ENCODE assay signal across 1 cellular context in the genomic region with DNA sequence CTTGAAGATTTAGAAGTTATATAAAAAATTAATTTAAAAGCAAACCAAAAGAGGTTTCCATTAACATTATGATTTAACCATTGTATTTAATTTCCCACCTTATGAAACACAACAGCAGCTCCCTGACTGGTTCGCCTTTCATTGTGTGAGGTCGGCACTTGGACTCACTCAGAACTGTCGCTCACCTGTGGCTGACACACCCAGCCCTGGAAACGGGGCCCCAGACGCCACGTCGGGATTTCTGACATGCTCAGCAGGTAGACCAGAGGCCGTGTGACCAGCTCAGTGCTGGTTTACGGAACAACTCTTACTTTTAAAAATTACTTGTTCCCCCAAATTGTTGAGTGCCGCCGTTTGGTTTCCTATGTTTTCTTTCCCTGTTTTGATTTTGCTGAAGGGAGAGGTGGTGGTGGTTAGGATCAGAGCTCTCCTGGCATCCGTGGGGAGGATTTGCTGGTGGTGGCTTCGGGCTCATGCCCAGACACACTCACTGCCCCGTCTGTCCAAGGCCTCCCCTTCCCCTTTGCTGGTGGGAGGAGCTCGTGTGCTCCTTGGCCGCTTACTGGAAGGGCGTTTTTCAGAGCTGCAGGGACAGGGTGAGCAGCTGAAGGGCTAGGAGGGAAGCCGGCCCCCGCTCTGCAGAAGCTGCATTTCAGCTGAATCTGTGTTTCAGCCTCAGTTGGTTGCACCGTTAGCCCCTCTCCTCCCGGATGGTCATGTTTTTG.
TF ChIP-seq lines count a peak whose summit lies in the region.

No MANE protein-coding gene starts in this region.

TF ChIP-seq in HepG2, 621 proteins besides CTCF, POLR2A, EP300 and RAD21 (continued from another document):
- TF ChIP-seq ZNF335 (CRISPR knock-in tag; IDR thresholded peaks at IDR 0.05) = no peak
- TF ChIP-seq FOXJ3 (CRISPR knock-in tag; IDR thresholded peaks at IDR 0.05; ENCODE audit: borderline replicate concordance) = no peak
- TF ChIP-seq, protein P1, sequence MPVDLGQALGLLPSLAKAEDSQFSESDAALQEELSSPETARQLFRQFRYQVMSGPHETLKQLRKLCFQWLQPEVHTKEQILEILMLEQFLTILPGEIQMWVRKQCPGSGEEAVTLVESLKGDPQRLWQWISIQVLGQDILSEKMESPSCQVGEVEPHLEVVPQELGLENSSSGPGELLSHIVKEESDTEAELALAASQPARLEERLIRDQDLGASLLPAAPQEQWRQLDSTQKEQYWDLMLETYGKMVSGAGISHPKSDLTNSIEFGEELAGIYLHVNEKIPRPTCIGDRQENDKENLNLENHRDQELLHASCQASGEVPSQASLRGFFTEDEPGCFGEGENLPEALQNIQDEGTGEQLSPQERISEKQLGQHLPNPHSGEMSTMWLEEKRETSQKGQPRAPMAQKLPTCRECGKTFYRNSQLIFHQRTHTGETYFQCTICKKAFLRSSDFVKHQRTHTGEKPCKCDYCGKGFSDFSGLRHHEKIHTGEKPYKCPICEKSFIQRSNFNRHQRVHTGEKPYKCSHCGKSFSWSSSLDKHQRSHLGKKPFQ (CRISPR knock-in tag; IDR thresholded peaks at IDR 0.05; ENCODE audit: insufficient replicate concordance) = no peak
- no peak for TF ChIP-seq MAF1 (CRISPR knock-in tag; IDR thresholded peaks at IDR 0.05; ENCODE audit: borderline replicate concordance)
- TF ChIP-seq ZBTB21 (CRISPR knock-in tag; IDR thresholded peaks at IDR 0.05) = no peak
- TF ChIP-seq ZNF567 (CRISPR knock-in tag; IDR thresholded peaks at IDR 0.05; ENCODE audit: borderline replicate concordance) = no peak
- no peak for TF ChIP-seq FOXM1 (CRISPR knock-in tag; IDR thresholded peaks at IDR 0.05)
- TF ChIP-seq, protein P2, sequence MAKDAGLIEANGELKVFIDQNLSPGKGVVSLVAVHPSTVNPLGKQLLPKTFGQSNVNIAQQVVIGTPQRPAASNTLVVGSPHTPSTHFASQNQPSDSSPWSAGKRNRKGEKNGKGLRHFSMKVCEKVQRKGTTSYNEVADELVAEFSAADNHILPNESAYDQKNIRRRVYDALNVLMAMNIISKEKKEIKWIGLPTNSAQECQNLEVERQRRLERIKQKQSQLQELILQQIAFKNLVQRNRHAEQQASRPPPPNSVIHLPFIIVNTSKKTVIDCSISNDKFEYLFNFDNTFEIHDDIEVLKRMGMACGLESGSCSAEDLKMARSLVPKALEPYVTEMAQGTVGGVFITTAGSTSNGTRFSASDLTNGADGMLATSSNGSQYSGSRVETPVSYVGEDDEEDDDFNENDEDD (CRISPR knock-in tag; IDR thresholded peaks at IDR 0.05; ENCODE audit: borderline replicate concordance) = no peak
- TF ChIP-seq, protein P3, sequence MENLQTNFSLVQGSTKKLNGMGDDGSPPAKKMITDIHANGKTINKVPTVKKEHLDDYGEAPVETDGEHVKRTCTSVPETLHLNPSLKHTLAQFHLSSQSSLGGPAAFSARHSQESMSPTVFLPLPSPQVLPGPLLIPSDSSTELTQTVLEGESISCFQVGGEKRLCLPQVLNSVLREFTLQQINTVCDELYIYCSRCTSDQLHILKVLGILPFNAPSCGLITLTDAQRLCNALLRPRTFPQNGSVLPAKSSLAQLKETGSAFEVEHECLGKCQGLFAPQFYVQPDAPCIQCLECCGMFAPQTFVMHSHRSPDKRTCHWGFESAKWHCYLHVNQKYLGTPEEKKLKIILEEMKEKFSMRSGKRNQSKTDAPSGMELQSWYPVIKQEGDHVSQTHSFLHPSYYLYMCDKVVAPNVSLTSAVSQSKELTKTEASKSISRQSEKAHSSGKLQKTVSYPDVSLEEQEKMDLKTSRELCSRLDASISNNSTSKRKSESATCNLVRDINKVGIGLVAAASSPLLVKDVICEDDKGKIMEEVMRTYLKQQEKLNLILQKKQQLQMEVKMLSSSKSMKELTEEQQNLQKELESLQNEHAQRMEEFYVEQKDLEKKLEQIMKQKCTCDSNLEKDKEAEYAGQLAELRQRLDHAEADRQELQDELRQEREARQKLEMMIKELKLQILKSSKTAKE (CRISPR knock-in tag; IDR thresholded peaks at IDR 0.05; ENCODE audit: borderline replicate concordance) = no peak
